In genomic region chr20:38962898-38963484, GRCh38 we compare ENCODE assay signal across 7 cellular contexts. TPM values are rescaled to one million over a fixed set of nuclear protein-coding genes. Genes with fewer than 3 reads are reported as not detected.
DNase-seq lines count a peak whose midpoint lies in the region; ATAC-seq and TF ChIP-seq lines count a peak whose summit lies in the region.

No MANE protein-coding gene starts in this region.

- 4% methylated on average over 5 of the region's 5 CpGs for WGBS in esophagus, 2 donors
- 4 to 6% methylated on average over 5 of the region's 5 CpGs for WGBS in sigmoid colon, 2 donors

- ATAC-seq in HCT116 (no peak), HG02588 (IDR thresholded peaks at IDR 0.05; ENCODE audit: unreplicated experiment) (no peak)

- POLR2A ChIA-PET in HCT116 (lab: Charles Lee) = interaction anchor here (1.0 to 2.3 kb wide), 3 partner anchors 33 to 37 kb away, joined by 5 to 11 read pairs (median 5); partner anchors contain the start of gene FAM83D

- H3K9me3 ChIP-seq in HCT116 (ENCODE audit: control insufficient read depth in 1 of 2, insufficient read depth in 1 of 2, low read depth in 1 of 2, low read length in 2 of 2) (no peaks in the 10 kb centered on the region), esophagus (ENCODE audit: control insufficient read depth in 2 of 2, insufficient read depth in 1 of 2, low read depth in 1 of 2, low read length in 1 of 2) (no peaks in the 10 kb centered on the region), sigmoid colon (no peaks in the 10 kb centered on the region)

- no peak overlapping the region for H2AFZ ChIP-seq in HCT116 (ENCODE audit: low read depth, low read length, poor library complexity, severe bottlenecking)

- H3K4me3 ChIP-seq in HCT116 (replicated peaks in 1 of 2; ENCODE audit: low read depth in 1 of 2, low read length in 2 of 2) = peak overlapping the region; percentile 78 to 97
- H3K4me3 ChIP-seq in esophagus (ENCODE audit: low read depth in 1 of 2, low read length in 2 of 2) = peak overlapping the region; percentile 86 to 92
- H3K4me3 ChIP-seq in sigmoid colon = peak overlapping the region; percentile 87 to 95 (median 92)

- intact Hi-C loops in HCT116 (cut with micrococcal nuclease) = loop anchor here (2.0 kb wide), 1 partner anchor 30 kb away; no protein-coding TSS in a partner anchor
- intact Hi-C loops in sigmoid colon (cut with DNase I) = loop anchor here (2.0 kb wide), 1 partner anchor 36 kb away; the partner anchor contains the start of gene FAM83D

- peaks cover 52% of the 10 kb centered on the region for H3K79me2 ChIP-seq in HCT116 (ENCODE audit: insufficient read depth, low read length)

- no peak for TF ChIP-seq CTCF in HCT116 (IDR thresholded peaks at IDR 0.05 in 2 of 3, conservative IDR thresholded peaks at IDR 0.05 in 1 of 3; ENCODE audit: borderline replicate concordance in 1 of 3, insufficient read depth in 1 of 3, low read depth in 2 of 3, low read length in 2 of 3)
- peak in 1 of 4 experiments; percentile 8 for TF ChIP-seq CTCF in sigmoid colon (IDR thresholded peaks at IDR 0.05)

- CTCF ChIA-PET in HCT116 (lab: Charles Lee) = no interaction called here

- TF ChIP-seq EP300 in sigmoid colon (IDR thresholded peaks at IDR 0.05) = no peak

- H4K20me1 ChIP-seq in HCT116 (ENCODE audit: insufficient read depth) = no peaks in the 10 kb centered on the region

- H3K9me2 ChIP-seq in HCT116 (ENCODE audit: insufficient read depth) = no peaks in the 10 kb centered on the region

- DNase-seq in HCT116 (ENCODE audit: low read depth, low spot score) (no peak), SIG-M5 treated with dmso at 0.1 percent for 504 hours (lab: John Stamatoyannopoulos, UW; ENCODE audit: unreplicated experiment) (peak; percentile 63), sigmoid colon (no peak), mesenteric fat pad (ENCODE audit: low spot score) (no peak), GF-D8 (lab: John Stamatoyannopoulos, UW) (no peak)

- peak overlapping the region; percentile 90 for H3K4me2 ChIP-seq in HCT116 (ENCODE audit: low read length)

- no peak for TF ChIP-seq POLR2A in HCT116 (IDR thresholded peaks at IDR 0.05; ENCODE audit: borderline replicate concordance, extremely low read depth, insufficient read depth, insufficient read length)
- no peak for TF ChIP-seq POLR2A in sigmoid colon (IDR thresholded peaks at IDR 0.05)

- peak overlapping the region; percentile 95 for H3K9ac ChIP-seq in HCT116 (ENCODE audit: low read length)

- RAD21 ChIA-PET in HCT116 (lab: Charles Lee; ENCODE audit: low non-redundant PET in 1 of 2, low total read pairs in 2 of 2, uncharacterized antibody in 2 of 2, unreplicated experiment in 2 of 2) = no interaction called here

- peak overlapping the region; percentile 93 for H3K27ac ChIP-seq in HCT116 (ENCODE audit: low read depth, low read length)
- peak overlapping the region; percentile 93 to 96 for H3K27ac ChIP-seq in esophagus (ENCODE audit: low read depth in 2 of 2, low read length in 1 of 2)
- H3K27ac ChIP-seq in sigmoid colon = peak overlapping the region; percentile 96 to 98 (median 98)

- no peaks in the 10 kb centered on the region; a peak in 1 of 4 replicates for H3K36me3 ChIP-seq in HCT116 (ENCODE audit: control insufficient read depth in 1 of 2, insufficient read depth in 2 of 2, low read length in 2 of 2)
- no peaks in the 10 kb centered on the region for H3K36me3 ChIP-seq in esophagus (ENCODE audit: control insufficient read depth in 2 of 2, insufficient read depth in 2 of 2, low read length in 1 of 2)
- peaks cover 0 to 3% (median 0%) of the 10 kb centered on the region in 4 donors for H3K36me3 ChIP-seq in sigmoid colon

- TF ChIP-seq RAD21 in HCT116 (IDR thresholded peaks at IDR 0.05; ENCODE audit: low read depth) = no peak

- H3K27me3 ChIP-seq in HCT116 (ENCODE audit: insufficient read depth, low read length) (no peaks in the 10 kb centered on the region), esophagus (ENCODE audit: control insufficient read depth in 1 of 2, insufficient read depth in 2 of 2, low read length in 2 of 2) (no peaks in the 10 kb centered on the region), sigmoid colon (no peaks in the 10 kb centered on the region)

- TSS peak; percentile 51 for BruUV-seq in HCT116 (replicated peaks; lab: Mats Ljungman, UMichigan)

- H3K4me1 ChIP-seq in HCT116 (ENCODE audit: control insufficient read depth in 1 of 2, insufficient read depth in 2 of 2, low read length in 2 of 2) (peaks cover 7 to 21% of the 10 kb centered on the region in 2 experiments), esophagus (ENCODE audit: control insufficient read depth in 2 of 2, insufficient read depth in 2 of 2, low read length in 1 of 2) (peaks cover 0 to 5% of the 10 kb centered on the region in 2 donors), sigmoid colon (peaks cover 0 to 50% (median 24%) of the 10 kb centered on the region in 4 donors)

TF ChIP-seq in HCT116, 20 proteins besides CTCF, POLR2A, EP300 and RAD21 (continues in another document):
- TF ChIP-seq YY1 (IDR thresholded peaks at IDR 0.05; ENCODE audit: extremely low read depth, insufficient replicate concordance, low read depth, low read length) (no peak), TCF7L2 (IDR thresholded peaks at IDR 0.05; ENCODE audit: borderline replicate concordance, extremely low read depth, insufficient read depth, insufficient read length) (no peak), ZFX (IDR thresholded peaks at IDR 0.05) (no peak), SRF (IDR thresholded peaks at IDR 0.05; ENCODE audit: low read depth) (no peak), EZH2 (IDR thresholded peaks at IDR 0.05) (no peak), FOSL1 (IDR thresholded peaks at IDR 0.05; ENCODE audit: low read depth) (no peak), ATF3 (IDR thresholded peaks at IDR 0.05) (no peak), MAX (IDR thresholded peaks at IDR 0.05) (no peak), ZBTB33 (IDR thresholded peaks at IDR 0.05; ENCODE audit: extremely low read depth, insufficient replicate concordance, low read length) (no peak), CBX3 (IDR thresholded peaks at IDR 0.05; ENCODE audit: low read depth) (no peak), POLR2AphosphoS5 (IDR thresholded peaks at IDR 0.05; ENCODE audit: low read depth, low read length) (no peak), ELF1 (IDR thresholded peaks at IDR 0.05; ENCODE audit: borderline replicate concordance, low read depth) (no peak), JUND (IDR thresholded peaks at IDR 0.05) (no peak), REST (IDR thresholded peaks at IDR 0.05; ENCODE audit: low read depth) (no peak), EZH2phosphoT487 (IDR thresholded peaks at IDR 0.05; ENCODE audit: borderline replicate concordance) (no peak)

RNA-seq across cellular contexts. Expression of gene DHX35, which starts 0.8 kb away (rescaled TPM):
- total RNA-seq in HCT116 (2021; ENCODE audit: unreplicated experiment) (11.2 TPM), sigmoid colon (10 to 100 TPM; 16.1 to 33.2 (median 18.3) TPM), mesenteric fat pad (8.4 TPM)
- polyA plus RNA-seq in HCT116 (2012) = 4.7 and 6.0 TPM in 2 replicates
- polyA plus RNA-seq in esophagus (1 to 10 TPM; 6.5 to 9.6 TPM), sigmoid colon (10 to 100 TPM in 2 of 3 donors, 1 to 10 TPM in 1; 8.8 to 12.0 (median 10.3) TPM)

RNA-seq across cellular contexts. Expression of gene FAM83D, which starts 36.8 kb away (rescaled TPM):
- 51.1 TPM for total RNA-seq in HCT116 (2021; ENCODE audit: unreplicated experiment)
- polyA plus RNA-seq in HCT116 (2012) = 46.7 and 56.9 TPM in 2 replicates
- polyA plus RNA-seq in esophagus = 10 to 100 TPM; 32.6 to 62.0 TPM
- 100 to 1,000 TPM in 1 of 4 donors, 10 to 100 TPM in 3; 14.3 to 291 (median 57.8) TPM for total RNA-seq in sigmoid colon
- polyA plus RNA-seq in sigmoid colon = 10 to 100 TPM in 1 of 3 donors, 1 to 10 TPM in 2; 1.2 to 14.9 (median 4.9) TPM
- 0.71 TPM for total RNA-seq in mesenteric fat pad
